Comparison of ENCODE assay signal across 9 cellular contexts in the genomic region with DNA sequence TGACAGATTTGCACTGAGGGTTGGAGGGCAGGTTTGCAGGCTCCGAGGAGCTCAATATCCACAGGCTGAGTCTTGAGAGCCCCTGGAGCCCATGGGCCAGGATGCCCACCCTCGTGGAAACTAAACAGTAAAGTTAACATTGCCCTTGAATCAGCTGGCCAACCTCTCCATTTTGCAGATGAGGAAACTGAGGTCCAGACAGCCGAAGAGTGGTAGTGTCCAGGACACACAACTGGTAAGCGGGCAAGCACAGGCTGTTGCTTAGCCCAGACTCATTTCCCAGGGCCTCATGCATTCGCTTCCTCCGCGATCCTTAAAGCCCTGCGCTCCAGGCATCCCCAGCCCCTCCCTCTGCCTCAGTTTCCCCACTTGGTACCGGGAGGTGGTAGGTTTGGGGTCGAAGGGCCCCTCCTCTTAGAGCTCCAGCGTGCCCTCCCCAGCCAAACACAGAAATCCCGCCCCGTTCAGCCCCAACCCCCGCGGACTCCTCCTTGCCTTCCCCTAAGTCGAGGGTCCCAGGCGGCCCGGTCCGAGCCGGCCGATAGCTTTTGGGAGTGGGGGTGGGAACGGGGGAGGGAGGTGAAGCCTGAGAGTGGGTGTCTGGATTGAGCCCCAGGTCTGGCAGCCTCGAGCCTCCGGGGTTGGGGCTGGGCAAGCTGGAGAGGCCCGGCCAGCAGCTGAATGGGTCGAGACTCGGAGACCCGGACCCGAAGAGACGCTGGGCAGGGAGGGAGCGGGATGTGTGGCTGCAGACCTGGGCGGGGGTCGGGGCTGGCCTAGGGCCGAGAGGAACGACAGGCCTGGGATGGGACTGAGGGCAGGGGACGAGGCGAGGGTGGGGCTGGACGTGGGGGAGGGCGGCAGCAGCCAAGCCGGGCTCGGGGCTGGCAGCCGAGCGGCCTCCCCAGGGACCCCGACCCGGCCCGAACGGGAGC. TPM values are rescaled to one million over a fixed set of nuclear protein-coding genes. Genes with fewer than 3 reads are reported as not detected.
DNase-seq lines count a peak whose midpoint lies in the region; ATAC-seq and TF ChIP-seq lines count a peak whose summit lies in the region.
"Had no signal": no experiment of that assay in that cellular context is flagged by ENCODE, and none has a peak within 500 bp of the region (broad histone marks: within the 10 kb centered on the region; RNA-seq: fewer than 3 reads in every experiment).

No MANE protein-coding gene starts in this region.

- no peak overlapping the region for H3K9ac ChIP-seq in SK-N-SH

- POLR2A ChIA-PET in SK-N-SH (lab: Yijun Ruan, JAX): interaction anchor here (1.8 kb wide), 1 partner anchor 35 kb away, joined by 6 read pairs; no protein-coding TSS in a partner anchor

- TF ChIP-seq EP300 in SK-N-SH (IDR thresholded peaks at IDR 0.05; ENCODE audit: borderline replicate concordance in 1 of 2, low read depth in 1 of 2, low read length in 1 of 2): no peak

- TF ChIP-seq CTCF in SK-N-SH (IDR thresholded peaks at IDR 0.05) (no peak), dorsolateral prefrontal cortex (IDR thresholded peaks at IDR 0.05 in 54 of 56, conservative IDR thresholded peaks at IDR 0.05 in 2 of 56; ENCODE audit: low read depth in 1 of 56, partially characterized antibody in 56 of 56) (no peak), lower lobe of right lung (IDR thresholded peaks at IDR 0.05) (no peak)

- 0 out of 2 replicates have a peak overlapping the region, but pooled peaks have one; percentile 79 for H2AFZ ChIP-seq in SK-N-SH (ENCODE audit: low read depth)

- H3K27ac ChIP-seq in SK-N-SH (ENCODE audit: low read depth in 2 of 2, low read length in 1 of 2) (no peak overlapping the region), dorsolateral prefrontal cortex (peak overlapping the region in 26 of 59 donors; percentile 1 to 75 (median 45)), lower lobe of right lung (peak overlapping the region; percentile 74), thymus (ENCODE audit: low read depth) (no peak overlapping the region)

- H3K36me3 ChIP-seq in SK-N-SH (replicated peaks in 1 of 2; ENCODE audit: control insufficient read depth in 1 of 2, insufficient read depth in 2 of 2, low read length in 1 of 2) (no peaks in the 10 kb centered on the region), lower lobe of right lung (no peaks in the 10 kb centered on the region), thymus (ENCODE audit: control insufficient read depth, insufficient read depth) (no peaks in the 10 kb centered on the region)

- H3K9me3 ChIP-seq in SK-N-SH (no peaks in the 10 kb centered on the region), lower lobe of right lung (no peaks in the 10 kb centered on the region), thymus (ENCODE audit: control insufficient read depth) (no peaks in the 10 kb centered on the region)

- H3F3A ChIP-seq in SK-N-SH (replicated peaks; ENCODE audit: insufficient read depth): no peaks in the 10 kb centered on the region

- no peaks in the 10 kb centered on the region for H3K9me2 ChIP-seq in SK-N-SH

- ATAC-seq in SK-N-SH treated with all-trans-retinoic acid at 6 μM for 48 hours (no peak), lower lobe of right lung (no peak)

- peaks cover 0 to 20% of the 10 kb centered on the region in 2 experiments; a peak in 1 of 4 replicates for H3K4me1 ChIP-seq in SK-N-SH (ENCODE audit: control insufficient read depth in 1 of 2, insufficient read depth in 2 of 2, low read depth in 1 of 2, low read length in 1 of 2)
- peaks cover 20% of the 10 kb centered on the region for H3K4me1 ChIP-seq in lower lobe of right lung
- peaks cover 5% of the 10 kb centered on the region for H3K4me1 ChIP-seq in thymus (ENCODE audit: control insufficient read depth, insufficient read depth, low read length)

- H3K4me2 ChIP-seq in SK-N-SH: peak overlapping the region; percentile 60; the same call in 1 of the 2 replicates

- DNase-seq in SK-N-SH (peak; percentile 68), dorsolateral prefrontal cortex (no peak), lower lobe of right lung (no peak), NCI-H1417 (lab: John Stamatoyannopoulos, UW) (no peak), NCI-H69 (lab: John Stamatoyannopoulos, UW) (no peak), NCI-H774 (lab: John Stamatoyannopoulos, UW) (no peak)
- DNase-seq: NCI-H1694 treated with DMSO at 0.1 percent for 48 hours had no signal

- no peak for TF ChIP-seq RAD21 in SK-N-SH (IDR thresholded peaks at IDR 0.05; ENCODE audit: low read length)

- H4K20me1 ChIP-seq in SK-N-SH (ENCODE audit: insufficient read depth): no peaks in the 10 kb centered on the region

- H3K27me3 ChIP-seq in SK-N-SH (ENCODE audit: insufficient read depth) (peaks cover 22% of the 10 kb centered on the region), dorsolateral prefrontal cortex (peaks cover 0 to 21% (median 5%) of the 10 kb centered on the region in 45 donors), lower lobe of right lung (ENCODE audit: low read depth) (peaks cover 47% of the 10 kb centered on the region), thymus (ENCODE audit: control insufficient read depth, insufficient read depth) (peaks cover 51% of the 10 kb centered on the region)

- H3K4me3 ChIP-seq in SK-N-SH (ENCODE audit: low read depth in 2 of 2, low read length in 1 of 2) (peak overlapping the region in 1 of 2 experiments; percentile 44; a peak in 2 of 4 replicates), dorsolateral prefrontal cortex (peak overlapping the region; percentile 40 to 78 (median 60)), lower lobe of right lung (peak overlapping the region; percentile 59), thymus (ENCODE audit: low read length) (peak overlapping the region; percentile 44)

- no peaks in the 10 kb centered on the region for H3K79me2 ChIP-seq in SK-N-SH (ENCODE audit: insufficient read depth)

- whole genome bisulfite sequencing in SK-N-SH (ENCODE audit: low lambda C conversion rate): 55% methylated on average over 24 of the region's 47 CpGs
- 34% methylated on average over 47 of the region's 47 CpGs for WGBS in thymus

- CTCF ChIA-PET in SK-N-SH (lab: Yijun Ruan, JAX): interaction anchor here (0.7 to 31.0 kb wide), 7 partner anchors 8 to 393 kb away, joined by 3 to 480 read pairs (median 6); partner anchors contain the start of gene PTH1R

- intact Hi-C loops in dorsolateral prefrontal cortex (cut with DNase I) (no loop called here), lower lobe of right lung (cut with DNase I) (no loop called here)

TF ChIP-seq in SK-N-SH, 30 proteins besides CTCF, POLR2A, EP300 and RAD21 (continues in another document):
- TF ChIP-seq IRF3 (IDR thresholded peaks at IDR 0.05; ENCODE audit: low read depth, low read length): no peak
- no peak for TF ChIP-seq YY1 (IDR thresholded peaks at IDR 0.05; ENCODE audit: low read depth)
- TF ChIP-seq JUND (IDR thresholded peaks at IDR 0.05): no peak

TF ChIP-seq in SK-N-SH treated with all-trans-retinoic acid at 6 μM for 48 hours, 23 proteins besides CTCF, POLR2A, EP300 and RAD21 (continues in another document):
- no peak for TF ChIP-seq TSHZ2 (CRISPR knock-in tag; IDR thresholded peaks at IDR 0.05)
- TF ChIP-seq ARNTL (CRISPR knock-in tag; IDR thresholded peaks at IDR 0.05; ENCODE audit: borderline replicate concordance, low read depth): no peak
- no peak for TF ChIP-seq BACH2 (CRISPR knock-in tag; IDR thresholded peaks at IDR 0.05; ENCODE audit: borderline replicate concordance)
- TF ChIP-seq ESRRG (CRISPR knock-in tag; IDR thresholded peaks at IDR 0.05): no peak
- TF ChIP-seq ZFP30 (CRISPR knock-in tag; IDR thresholded peaks at IDR 0.05): no peak
- no peak for TF ChIP-seq CSRNP3 (CRISPR knock-in tag; IDR thresholded peaks at IDR 0.05)

RNA-seq across cellular contexts. Expression of gene PTH1R, which starts 3.6 kb away (rescaled TPM):
- polyA plus RNA-seq in SK-N-SH (2012; rRNA removed) (0.07 and 0.34 TPM in 2 replicates), thymus (6.9 TPM)
- 0.18 and 0.49 TPM in 2 replicates for polyA plus RNA-seq in SK-N-SH (2012; cell fraction: cytosol; rRNA removed)
- polyA plus RNA-seq in SK-N-SH (2012; cell fraction: nucleus; rRNA removed): 0.61 TPM in 2 replicates
- total RNA-seq in dorsolateral prefrontal cortex (10 to 100 TPM in 115 of 120 experiments, 1 to 10 TPM in 5; 7.9 to 65.0 (median 17.4) TPM), lower lobe of right lung (14.5 TPM)

RNA-seq across cellular contexts. Expression of gene MYL3, which starts 17.9 kb away (rescaled TPM):
- polyA plus RNA-seq in SK-N-SH (2012; rRNA removed) (not detected in 2 replicates), thymus (0.50 TPM)
- not detected in 2 replicates for polyA plus RNA-seq in SK-N-SH (2012; cell fraction: cytosol; rRNA removed)
- not detected in 2 replicates for polyA plus RNA-seq in SK-N-SH (2012; cell fraction: nucleus; rRNA removed)
- total RNA-seq in dorsolateral prefrontal cortex (10 to 100 TPM in 3 of 120 experiments, 1 to 10 TPM in 117; 1.2 to 13.0 (median 4.9) TPM), lower lobe of right lung (2.0 TPM)
